In genomic region chr15:101225658-101226057, GRCh38 we compare ENCODE assay signal across 31 cellular contexts. TPM values are rescaled to one million over a fixed set of nuclear protein-coding genes. Genes with fewer than 3 reads are reported as not detected.
DNase-seq lines count a peak whose midpoint lies in the region; ATAC-seq, FAIRE-seq and TF ChIP-seq lines count a peak whose summit lies in the region.
"Had no signal": no experiment of that assay in that cellular context is flagged by ENCODE, and none has a peak within 500 bp of the region (broad histone marks: within the 10 kb centered on the region; RNA-seq: fewer than 3 reads in every experiment).

No MANE protein-coding gene starts in this region.

- H2BK12ac ChIP-seq in mesenchymal stem cell (ENCODE audit: low read length in 2 of 2): no peak overlapping the region

- peaks cover 11 to 16% of the 10 kb centered on the region in 2 experiments for H3K9me3 ChIP-seq in CD4-positive, CD25-positive, alpha-beta regulatory T cell (ENCODE audit: control insufficient read depth in 2 of 2, low read length in 2 of 2)
- H3K9me3 ChIP-seq in astrocyte (ENCODE audit: insufficient read depth, low read depth, low read length) (no peaks in the 10 kb centered on the region), mesenchymal stem cell (ENCODE audit: control insufficient read depth, low read length) (peaks cover 7% of the 10 kb centered on the region), psoas muscle (peaks cover 13% of the 10 kb centered on the region)
- H3K9me3 ChIP-seq: testis had no signal

- peaks cover 51% of the 10 kb centered on the region for H3K4me1 Mint-ChIP-seq in activated CD4-positive, alpha-beta T cell treated with anti-CD3 and anti-CD28 coated beads, Interleukin-2, amount 10 ng/mL, durations not matched to agents 24 days and 14 days
- H3K4me1 Mint-ChIP-seq in CD4-positive, CD25-positive, alpha-beta regulatory T cell: peaks cover 31 to 62% (median 55%) of the 10 kb centered on the region in 4 donors
- peaks cover 11% of the 10 kb centered on the region for H3K4me1 Mint-ChIP-seq in astrocyte (ENCODE audit: low read depth, unreplicated experiment)

- H2BK120ac ChIP-seq in mesenchymal stem cell (ENCODE audit: low read depth, low read length): no peak overlapping the region

- no peak overlapping the region for H2AFZ ChIP-seq in astrocyte (ENCODE audit: low read depth, low read length)
- H2AFZ ChIP-seq in mesenchymal stem cell (ENCODE audit: low read depth, low read length): no peak overlapping the region
- H2AFZ ChIP-seq: PC-9 had no signal

- no peak overlapping the region for H3K9ac ChIP-seq in astrocyte (ENCODE audit: low read length)
- no peak overlapping the region for H3K9ac ChIP-seq in mesenchymal stem cell (ENCODE audit: low read length)

- H3K4me2 ChIP-seq in astrocyte (ENCODE audit: low read length): peak overlapping the region; percentile 10
- no peak overlapping the region for H3K4me2 ChIP-seq in mesenchymal stem cell (ENCODE audit: low read length, poor library complexity, severe bottlenecking)
- H3K4me2 ChIP-seq: PC-9 had no signal

- H3K4me1 ChIP-seq in CD4-positive, CD25-positive, alpha-beta regulatory T cell (ENCODE audit: control insufficient read depth, insufficient read depth, low read length, poor library complexity, severe bottlenecking): no peaks in the 10 kb centered on the region
- peaks cover 15% of the 10 kb centered on the region for H3K4me1 ChIP-seq in astrocyte (ENCODE audit: insufficient read depth, low read length)
- peaks cover 5% of the 10 kb centered on the region for H3K4me1 ChIP-seq in mesenchymal stem cell (ENCODE audit: control insufficient read depth, insufficient read depth, low read depth, low read length)
- H3K4me1 ChIP-seq in psoas muscle: peaks cover 7% of the 10 kb centered on the region

- H3K4ac ChIP-seq in mesenchymal stem cell (ENCODE audit: low read depth in 1 of 2, low read length in 2 of 2): no peak overlapping the region

- DNase-seq in activated CD4-positive, alpha-beta T cell treated with anti-CD3 and anti-CD28 coated beads, Interleukin-2, amount 10 ng/mL, durations not matched to agents 24 days and 14 days: no peak
- DNase-seq in activated CD4-positive, alpha-beta T cell treated with anti-CD3 and anti-CD28 coated beads for 4 hours: no peak
- DNase-seq in CD4-positive, CD25-positive, alpha-beta regulatory T cell: no peak
- DNase-seq in astrocyte (ENCODE audit: low read depth): peak; percentile 39
- DNase-seq in mesenchymal stem cell: peak; percentile 60
- DNase-seq in foreskin fibroblast: no peak
- DNase-seq in psoas muscle: no peak
- DNase-seq: activated CD4-positive, alpha-beta T cell treated with anti-CD3 and anti-CD28 coated beads for 36 hours; activated CD8-positive, alpha-beta memory T cell treated with anti-CD3 and anti-CD28 coated beads for 24 hours; activated naive CD4-positive, alpha-beta T cell; amygdala; effector memory CD4-positive, alpha-beta T cell; erythroblast; head of caudate nucleus; Kasumi-1; left ventricle myocardium superior; NCI-H1436 treated with DMSO at 0.1 percent for 48 hours; NCI-H2081 treated with DMSO at 0.1 percent for 48 hours; NCI-H345; NCI-H69; PC-9; SHP77; stimulated activated naive CD4-positive, alpha-beta T cell treated with Interleukin-2 at 50 U/mL for 16 hours; testis had no signal

- H4K8ac ChIP-seq in mesenchymal stem cell (ENCODE audit: low read length): no peak overlapping the region

- H2BK15ac ChIP-seq in mesenchymal stem cell (ENCODE audit: low read depth, poor library complexity, severe bottlenecking): no peak overlapping the region

- no peak overlapping the region for H2AK5ac ChIP-seq in mesenchymal stem cell (ENCODE audit: low read length, severe bottlenecking)

- no peak for TF ChIP-seq CTCF in astrocyte (IDR thresholded peaks at IDR 0.05; ENCODE audit: insufficient read depth, low read depth, low read length)
- no peak for TF ChIP-seq CTCF in foreskin fibroblast (IDR thresholded peaks at IDR 0.05; ENCODE audit: low read depth, low read length)
- TF ChIP-seq CTCF in psoas muscle (IDR thresholded peaks at IDR 0.05): no peak

- peaks cover 7% of the 10 kb centered on the region for H3K79me1 ChIP-seq in mesenchymal stem cell (replicated peaks; ENCODE audit: low read length, poor library complexity, severe bottlenecking)

- H3K14ac ChIP-seq in mesenchymal stem cell (ENCODE audit: low read length in 2 of 2): no peak overlapping the region

- H3K4me3 Mint-ChIP-seq in activated CD4-positive, alpha-beta T cell treated with anti-CD3 and anti-CD28 coated beads, Interleukin-2, amount 10 ng/mL, durations not matched to agents 24 days and 14 days: no peak overlapping the region
- no peak overlapping the region for H3K4me3 Mint-ChIP-seq in CD4-positive, CD25-positive, alpha-beta regulatory T cell
- H3K4me3 Mint-ChIP-seq in astrocyte (ENCODE audit: unreplicated experiment): no peak overlapping the region
- H3K4me3 Mint-ChIP-seq: activated CD4-positive, alpha-beta T cell treated with anti-CD3 and anti-CD28 coated beads for 36 hours; nephron had no signal

- peak overlapping the region in 1 of 2 experiments; percentile 0 for H3K18ac ChIP-seq in mesenchymal stem cell (ENCODE audit: low read depth in 1 of 2, low read length in 2 of 2)

- peaks cover 56% of the 10 kb centered on the region for H3K36me3 Mint-ChIP-seq in activated CD4-positive, alpha-beta T cell treated with anti-CD3 and anti-CD28 coated beads, Interleukin-2, amount 10 ng/mL, durations not matched to agents 24 days and 14 days (ENCODE audit: low read depth)
- peaks cover 44% of the 10 kb centered on the region for H3K36me3 Mint-ChIP-seq in CD4-positive, CD25-positive, alpha-beta regulatory T cell
- H3K36me3 Mint-ChIP-seq in astrocyte (ENCODE audit: low read depth, unreplicated experiment): peaks cover 16% of the 10 kb centered on the region

- peaks cover 99% of the 10 kb centered on the region for H3K79me2 ChIP-seq in astrocyte (ENCODE audit: insufficient read depth, low read length)

- H3K9me3 Mint-ChIP-seq in activated CD4-positive, alpha-beta T cell treated with anti-CD3 and anti-CD28 coated beads, Interleukin-2, amount 10 ng/mL, durations not matched to agents 24 days and 14 days: peaks cover 13% of the 10 kb centered on the region
- H3K9me3 Mint-ChIP-seq in CD4-positive, CD25-positive, alpha-beta regulatory T cell: peaks cover 0 to 16% (median 7%) of the 10 kb centered on the region in 7 donors
- no peaks in the 10 kb centered on the region for H3K9me3 Mint-ChIP-seq in astrocyte (ENCODE audit: unreplicated experiment)

- no peak overlapping the region for H2BK5ac ChIP-seq in mesenchymal stem cell (ENCODE audit: low read depth, low read length, poor library complexity, severe bottlenecking)

- H4K20me1 ChIP-seq in astrocyte (ENCODE audit: insufficient read depth, low read length): peaks cover 93% of the 10 kb centered on the region

- 40% methylated on average over 3 of the region's 5 CpGs for WGBS in mesenchymal stem cell
- WGBS in psoas muscle, 3 donors: 67 to 83% (median 77%) methylated on average over 5 of the region's 5 CpGs

- H3K23ac ChIP-seq in mesenchymal stem cell (ENCODE audit: low read length in 2 of 2): no peak overlapping the region

- H3K4me3 ChIP-seq in CD4-positive, CD25-positive, alpha-beta regulatory T cell (ENCODE audit: low read depth, low read length): no peak overlapping the region
- no peak overlapping the region for H3K4me3 ChIP-seq in astrocyte (ENCODE audit: insufficient read depth, low read depth, low read length)
- no peak overlapping the region for H3K4me3 ChIP-seq in mesenchymal stem cell (ENCODE audit: insufficient read depth in 1 of 2, low read depth in 1 of 2, low read length in 2 of 2)
- no peak overlapping the region for H3K4me3 ChIP-seq in foreskin fibroblast (ENCODE audit: low read depth in 1 of 2, low read length in 2 of 2)
- H3K4me3 ChIP-seq in psoas muscle: no peak overlapping the region
- H3K4me3 ChIP-seq: coronary artery, PC-9, testis had no signal

- H3K27me3 Mint-ChIP-seq in activated CD4-positive, alpha-beta T cell treated with anti-CD3 and anti-CD28 coated beads, Interleukin-2, amount 10 ng/mL, durations not matched to agents 24 days and 14 days: no peaks in the 10 kb centered on the region
- no peaks in the 10 kb centered on the region for H3K27me3 Mint-ChIP-seq in CD4-positive, CD25-positive, alpha-beta regulatory T cell
- H3K27me3 Mint-ChIP-seq in astrocyte (ENCODE audit: low read depth, unreplicated experiment): no peaks in the 10 kb centered on the region
- H3K27me3 Mint-ChIP-seq: activated CD4-positive, alpha-beta T cell treated with anti-CD3 and anti-CD28 coated beads for 36 hours had no signal

- intact Hi-C loops in activated CD4-positive, alpha-beta T cell treated with anti-CD3 and anti-CD28 coated beads, Interleukin-2, amount 10 ng/mL, durations not matched to agents 24 days and 14 days (cut with micrococcal nuclease): loop anchor here (2.0 kb wide), 1 partner anchor 19 kb away; no protein-coding TSS in a partner anchor
- intact Hi-C loops in psoas muscle (cut with DNase I): no loop called here

- H3K27me3 ChIP-seq in CD4-positive, CD25-positive, alpha-beta regulatory T cell (ENCODE audit: control insufficient read depth, insufficient read depth, low read length): no peaks in the 10 kb centered on the region
- no peaks in the 10 kb centered on the region for H3K27me3 ChIP-seq in astrocyte (ENCODE audit: insufficient read depth, low read length)
- no peaks in the 10 kb centered on the region for H3K27me3 ChIP-seq in mesenchymal stem cell (ENCODE audit: control insufficient read depth in 1 of 2, insufficient read depth in 1 of 2, low read length in 2 of 2)
- H3K27me3 ChIP-seq in psoas muscle (ENCODE audit: insufficient read depth in 3 of 3, low read length in 2 of 3): no peaks in the 10 kb centered on the region
- H3K27me3 ChIP-seq: testis had no signal

- no peak for ATAC-seq in CD4-positive, CD25-positive, alpha-beta regulatory T cell (ENCODE audit: low read depth in 2 of 2)
- ATAC-seq in GM19455 (IDR thresholded peaks at IDR 0.05; ENCODE audit: unreplicated experiment): no peak
- no peak for ATAC-seq in psoas muscle
- ATAC-seq: activated CD4-positive, alpha-beta T cell treated with anti-CD3 and anti-CD28 coated beads for 36 hours; HCT116; left ventricle myocardium superior had no signal

- H4K91ac ChIP-seq in mesenchymal stem cell (ENCODE audit: low read length): peak overlapping the region; percentile 66

- H3K36me3 ChIP-seq in CD4-positive, CD25-positive, alpha-beta regulatory T cell (ENCODE audit: control insufficient read depth, insufficient read depth, low read length): peaks cover 9% of the 10 kb centered on the region
- H3K36me3 ChIP-seq in astrocyte (ENCODE audit: insufficient read depth, low read length) (peaks cover 2% of the 10 kb centered on the region), mesenchymal stem cell (ENCODE audit: control insufficient read depth in 1 of 2, insufficient read depth in 2 of 2, low read depth in 1 of 2, low read length in 2 of 2) (peaks cover 17 to 34% of the 10 kb centered on the region in 2 experiments), psoas muscle (ENCODE audit: insufficient read depth in 1 of 2, low read depth in 1 of 2) (no peaks in the 10 kb centered on the region)

- no peak for FAIRE-seq in astrocyte (lab: Jason Lieb, UNC)
- FAIRE-seq: bronchial epithelial cell, D721Med, keratinocyte had no signal

- no peak overlapping the region for H3K27ac ChIP-seq in CD4-positive, CD25-positive, alpha-beta regulatory T cell (ENCODE audit: insufficient read depth, low read length, poor library complexity, severe bottlenecking)
- H3K27ac ChIP-seq in astrocyte (ENCODE audit: low read depth, low read length) (peak overlapping the region; percentile 34), mesenchymal stem cell (ENCODE audit: low read length, poor library complexity, severe bottlenecking) (no peak overlapping the region), psoas muscle (no peak overlapping the region)
- H3K27ac ChIP-seq: coronary artery, PC-9, testis had no signal

- H3K27ac Mint-ChIP-seq in activated CD4-positive, alpha-beta T cell treated with anti-CD3 and anti-CD28 coated beads, Interleukin-2, amount 10 ng/mL, durations not matched to agents 24 days and 14 days: peak overlapping the region; percentile 26
- H3K27ac Mint-ChIP-seq in CD4-positive, CD25-positive, alpha-beta regulatory T cell: peak overlapping the region in 2 of 3 donors; percentile 11 to 56
- no peak overlapping the region for H3K27ac Mint-ChIP-seq in astrocyte (ENCODE audit: unreplicated experiment)
- H3K27ac Mint-ChIP-seq: activated CD4-positive, alpha-beta T cell treated with anti-CD3 and anti-CD28 coated beads for 36 hours; nephron had no signal

RNA-seq across cellular contexts. Expression of gene CHSY1, which starts 26.2 kb away (rescaled TPM):
- total RNA-seq in activated CD4-positive, alpha-beta T cell treated with anti-CD3 and anti-CD28 coated beads, Interleukin-2, amount 10 ng/mL, durations not matched to agents 24 days and 14 days: 61.7 and 62.6 TPM in 2 replicates
- total RNA-seq in CD4-positive, CD25-positive, alpha-beta regulatory T cell: 24.8 TPM
- 1 to 10 TPM; 2.4 to 3.8 (median 2.6) TPM for polyA plus RNA-seq in CD4-positive, CD25-positive, alpha-beta regulatory T cell
- total RNA-seq in astrocyte: 42.2 and 48.0 TPM in 2 replicates
- 30.7 TPM for polyA plus RNA-seq in mesenchymal stem cell (2013, experiment 1 of 2)
- polyA plus RNA-seq in mesenchymal stem cell (2013, experiment 2 of 2): 32.2 TPM
- total RNA-seq in psoas muscle: 10 to 100 TPM in 2 of 4 donors, 1 to 10 TPM in 2; 6.7 to 11.4 (median 8.5) TPM
- polyA plus RNA-seq in psoas muscle: 1 to 10 TPM; 2.9 to 5.0 (median 4.4) TPM

RNA-seq across cellular contexts. Expression of gene SELENOS, which starts 51.6 kb away (rescaled TPM):
- total RNA-seq in activated CD4-positive, alpha-beta T cell treated with anti-CD3 and anti-CD28 coated beads, Interleukin-2, amount 10 ng/mL, durations not matched to agents 24 days and 14 days: 36.5 and 39.3 TPM in 2 replicates
- total RNA-seq in CD4-positive, CD25-positive, alpha-beta regulatory T cell: 32.3 TPM
- 10 to 100 TPM; 56.8 to 72.5 (median 60.0) TPM for polyA plus RNA-seq in CD4-positive, CD25-positive, alpha-beta regulatory T cell
- total RNA-seq in astrocyte: 71.2 and 79.4 TPM in 2 replicates
- polyA plus RNA-seq in mesenchymal stem cell (2013, experiment 1 of 2): 89.5 TPM
- polyA plus RNA-seq in mesenchymal stem cell (2013, experiment 2 of 2): 95.2 TPM
- 10 to 100 TPM; 25.7 to 98.9 (median 50.4) TPM for total RNA-seq in psoas muscle
- polyA plus RNA-seq in psoas muscle: 100 to 1,000 TPM; 137 to 201 (median 156) TPM

Comparison
In these comparisons a context has a peak if more than half of its experiments do, and no peak if none do; other contexts are left out.
1. DNase-seq: peak in astrocyte (single experiment) and mesenchymal stem cell (single experiment); none in activated CD4-positive, alpha-beta T cell treated with anti-CD3 and anti-CD28 coated beads, Interleukin-2, amount 10 ng/mL, durations not matched to agents 24 days and 14 days (single experiment), activated CD4-positive, alpha-beta T cell treated with anti-CD3 and anti-CD28 coated beads for 4 hours (0 of 2), CD4-positive, CD25-positive, alpha-beta regulatory T cell (0 of 3), foreskin fibroblast (0 of 2) and psoas muscle (0 of 2).